11 cellular contexts compared by ENCODE assay signal in genomic region chr4:152399246-152399645, GRCh38.
DNase-seq lines count a peak whose midpoint lies in the region; ATAC-seq and TF ChIP-seq lines count a peak whose summit lies in the region.
"Had no signal": no experiment of that assay in that cellular context is flagged by ENCODE, and none has a peak within 500 bp of the region (broad histone marks: within the 10 kb centered on the region; RNA-seq: fewer than 3 reads in every experiment).

No MANE protein-coding gene starts in this region.

- H3K27me3 Mint-ChIP-seq in natural killer cell (ENCODE audit: low read depth in 2 of 2), result no peaks in the 10 kb centered on the region

- POLR2A ChIA-PET in A673 (lab: Charles Lee; ENCODE audit: low non-redundant PET), result no interaction called here

- no peaks in the 10 kb centered on the region for H3K36me3 ChIP-seq in A673 (ENCODE audit: insufficient read depth, low read length, poor library complexity, severe bottlenecking)

- peaks cover 54 to 61% of the 10 kb centered on the region in 2 donors for H3K4me1 Mint-ChIP-seq in natural killer cell

- no peaks in the 10 kb centered on the region for H3K9me3 ChIP-seq in A673 (ENCODE audit: low read depth, low read length, poor library complexity, severe bottlenecking)

- H3K4me3 ChIP-seq in A673 (ENCODE audit: low read depth, low read length, poor library complexity, severe bottlenecking), result no peak overlapping the region

- CTCF ChIA-PET in A673 (lab: Charles Lee), result no interaction called here

- H3K36me3 Mint-ChIP-seq in natural killer cell, result no peaks in the 10 kb centered on the region

- intact Hi-C loops in natural killer cell (cut with micrococcal nuclease), result loop anchor here (10.0 kb wide), 1 partner anchor 354 kb away; no protein-coding TSS in a partner anchor
- intact Hi-C loops in A673 (cut with micrococcal nuclease; ENCODE audit: unreplicated experiment), result no loop called here

- H3K27ac ChIP-seq in A673 (ENCODE audit: low read depth, low read length, poor library complexity, severe bottlenecking), result no peak overlapping the region

- no peaks in the 10 kb centered on the region for H3K9me3 Mint-ChIP-seq in natural killer cell

- DNase-seq in SIG-M5 (lab: John Stamatoyannopoulos, UW) (peak; percentile 80), natural killer cell (no peak), NCI-H510A (lab: John Stamatoyannopoulos, UW) (no peak), A673 (ENCODE audit: low spot score) (no peak)
- DNase-seq in activated naive CD4-positive, alpha-beta T cell treated with anti-CD3 and anti-CD28 coated beads, Interleukin-2, amount 50 U/mL, for 16 hours, result no peak
- DNase-seq: foreskin fibroblast, NCI-H345, T1000 had no signal

- H3K4me1 ChIP-seq in A673 (ENCODE audit: insufficient read depth, low read length, poor library complexity, severe bottlenecking), result peaks cover 24% of the 10 kb centered on the region

- BruUV-seq in A673 (replicated peaks; lab: Mats Ljungman, UMichigan), result no TSS peak

- ATAC-seq in GM18508 (IDR thresholded peaks at IDR 0.05; ENCODE audit: insufficient read depth, unreplicated experiment) (peak; percentile 59), HG02885 (IDR thresholded peaks at IDR 0.05; ENCODE audit: poor library complexity, unreplicated experiment) (peak; percentile 77), natural killer cell (peak; percentile 61 to 69 (median 66)), GM21717 (IDR thresholded peaks at IDR 0.05; ENCODE audit: unreplicated experiment) (no peak)

- no peak for TF ChIP-seq CTCF in natural killer cell (IDR thresholded peaks at IDR 0.05)
- TF ChIP-seq CTCF in A673 (conservative IDR thresholded peaks at IDR 0.05; ENCODE audit: low read depth, low read length), result no peak

- H3K27ac Mint-ChIP-seq in natural killer cell, result peak overlapping the region; percentile 11 to 27

- no peaks in the 10 kb centered on the region for H3K27me3 ChIP-seq in A673 (replicated peaks; ENCODE audit: insufficient read depth, low read depth, low read length, poor library complexity)

- peak overlapping the region; percentile 5 for H3K4me3 Mint-ChIP-seq in natural killer cell
